In the genomic region with DNA sequence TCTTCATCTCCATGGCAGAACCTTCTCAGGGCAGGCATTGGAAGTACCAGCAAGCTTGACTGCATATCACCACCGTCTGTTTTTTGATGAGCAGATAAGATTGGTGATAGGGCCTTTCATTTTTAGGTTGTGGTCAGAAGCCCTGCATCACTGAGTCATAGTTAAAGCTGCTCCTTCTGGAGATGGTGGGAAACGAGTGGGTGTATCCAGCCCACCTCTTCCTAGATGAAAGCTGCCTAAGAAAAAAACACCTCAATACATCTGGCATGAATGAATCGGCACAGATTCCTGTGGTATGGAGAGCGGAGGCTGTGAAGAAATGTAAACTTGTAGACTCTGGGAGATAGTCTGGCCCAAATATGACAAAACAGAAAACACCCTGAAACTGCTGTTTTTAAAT, we compare ENCODE assay signal across 11 cellular contexts.
DNase-seq lines count a peak whose midpoint lies in the region; ATAC-seq and TF ChIP-seq lines count a peak whose summit lies in the region.
"Had no signal": no experiment of that assay in that cellular context is flagged by ENCODE, and none has a peak within 500 bp of the region (broad histone marks: within the 10 kb centered on the region; RNA-seq: fewer than 3 reads in every experiment).

No MANE protein-coding gene starts in this region.

- DNase-seq in GM03348 (ENCODE audit: low spot score) (peak; percentile 29), RPMI7951 (ENCODE audit: low read depth) (peak; percentile 88), choroid plexus epithelial cell (ENCODE audit: low read depth) (peak; percentile 56), ovary (no peak), NCI-H774 (lab: John Stamatoyannopoulos, UW) (no peak)
- DNase-seq in stimulated activated CD4-positive, alpha-beta T cell treated with anti-CD3 and anti-CD28 coated beads, Interleukin-4, amount 100 ng/mL, for 1 hour: peak; percentile 3
- DNase-seq: aorta, NCI-H510A treated with DMSO at 0.1 percent for 48 hours, right cardiac atrium, SJCRH30 had no signal

- no peak for ATAC-seq in HG03097 (IDR thresholded peaks at IDR 0.05; ENCODE audit: low FRiP score, unreplicated experiment)
- ATAC-seq: right cardiac atrium had no signal

- 13 to 42% (median 14%) methylated on average over 4 of the region's 4 CpGs for WGBS in ovary, 3 donors

- TF ChIP-seq CTCF in choroid plexus epithelial cell (conservative IDR thresholded peaks at IDR 0.05; ENCODE audit: low read depth, low read length) (no peak), ovary (IDR thresholded peaks at IDR 0.05) (no peak)

- no peak for TF ChIP-seq EP300 in ovary (IDR thresholded peaks at IDR 0.05)

- no peak overlapping the region for H3K27ac ChIP-seq in ovary
- H3K27ac ChIP-seq: SJCRH30 had no signal

- H3K4me1 ChIP-seq in ovary (ENCODE audit: insufficient read depth): no peaks in the 10 kb centered on the region
- H3K4me1 ChIP-seq: SJCRH30 had no signal

- H3K4me3 ChIP-seq in choroid plexus epithelial cell (ENCODE audit: low read depth, low read length) (no peak overlapping the region), ovary (no peak overlapping the region)
- H3K4me3 ChIP-seq: SJCRH30 had no signal

- no peaks in the 10 kb centered on the region for H3K27me3 ChIP-seq in ovary
- H3K27me3 ChIP-seq: SJCRH30 had no signal

- no peak for TF ChIP-seq POLR2A in ovary (IDR thresholded peaks at IDR 0.05)

- no peaks in the 10 kb centered on the region for H3K36me3 ChIP-seq in ovary
- H3K36me3 ChIP-seq: SJCRH30 had no signal

- H3K9me3 ChIP-seq in ovary: no peaks in the 10 kb centered on the region

- intact Hi-C loops in ovary (cut with DNase I): no loop called here

Comparison
In these comparisons a context has a peak if more than half of its experiments do, and no peak if none do; other contexts are left out.
1. DNase-seq: peak in GM03348 (single experiment), RPMI7951 (single experiment), choroid plexus epithelial cell (single experiment) and stimulated activated CD4-positive, alpha-beta T cell treated with anti-CD3 and anti-CD28 coated beads, Interleukin-4, amount 100 ng/mL, for 1 hour (single experiment); none in ovary (0 of 5) and NCI-H774 (single experiment).